Comparison of ENCODE assay signal across 11 cellular contexts in genomic region chr17:10135539-10136257, GRCh38.
A peak's percentile ranks its signal among the peaks of the same experiment; 100 is the strongest.
DNase-seq lines count a peak whose midpoint lies in the region; TF ChIP-seq lines count a peak whose summit lies in the region.
"Had no signal": no experiment of that assay in that cellular context is flagged by ENCODE, and none has a peak within 500 bp of the region (broad histone marks: within the 10 kb centered on the region; RNA-seq: fewer than 3 reads in every experiment).

No MANE protein-coding gene starts in this region.

- CTCF ChIA-PET in mammary epithelial cell (lab: Charles Lee; ENCODE audit: low non-redundant PET): no interaction called here

- peak overlapping the region; percentile 26 to 87 for H3K27ac ChIP-seq in breast epithelium
- no peak overlapping the region for H3K27ac ChIP-seq in mammary epithelial cell (ENCODE audit: insufficient read depth, low read depth, low read length)
- H3K27ac ChIP-seq in mucosa of rectum (ENCODE audit: low read depth in 2 of 2, low read length in 2 of 2): peak overlapping the region; percentile 38 to 56
- H3K27ac ChIP-seq in uterus: peak overlapping the region; percentile 72 to 75

- H3K9ac ChIP-seq in mammary epithelial cell (ENCODE audit: insufficient read depth, low read length): no peak overlapping the region
- peak overlapping the region in 1 of 2 donors; percentile 24 for H3K9ac ChIP-seq in mucosa of rectum (ENCODE audit: low read depth in 1 of 2, low read length in 2 of 2)

- H3K9me3 ChIP-seq in breast epithelium (no peaks in the 10 kb centered on the region), mammary epithelial cell (replicated peaks; ENCODE audit: insufficient read depth, low read length) (peaks cover 8% of the 10 kb centered on the region), mucosa of rectum (ENCODE audit: control insufficient read depth in 2 of 2, low read length in 2 of 2) (no peaks in the 10 kb centered on the region), uterus (no peaks in the 10 kb centered on the region)

- H3K4me3 ChIP-seq in breast epithelium: peak overlapping the region in 1 of 3 donors; percentile 19
- H3K4me3 ChIP-seq in mammary epithelial cell (replicated peaks in 1 of 3; ENCODE audit: insufficient read depth in 1 of 3, low read depth in 2 of 3, low read length in 3 of 3): no peak overlapping the region
- no peak overlapping the region for H3K4me3 ChIP-seq in mucosa of rectum (ENCODE audit: low read length in 2 of 2)
- no peak overlapping the region for H3K4me3 ChIP-seq in uterus

- no peaks in the 10 kb centered on the region for H4K20me1 ChIP-seq in mammary epithelial cell (ENCODE audit: insufficient read depth, low read length)

- no peaks in the 10 kb centered on the region for H3K4me1 ChIP-seq in breast epithelium
- H3K4me1 ChIP-seq in mammary epithelial cell (ENCODE audit: insufficient read depth, low read length): no peaks in the 10 kb centered on the region
- H3K4me1 ChIP-seq in mucosa of rectum (ENCODE audit: control insufficient read depth in 2 of 2, insufficient read depth in 2 of 2, low read length in 2 of 2): no peaks in the 10 kb centered on the region
- H3K4me1 ChIP-seq in uterus: no peaks in the 10 kb centered on the region

- TF ChIP-seq POLR2A in breast epithelium (IDR thresholded peaks at IDR 0.05) (no peak), uterus (IDR thresholded peaks at IDR 0.05) (no peak)

- H2AFZ ChIP-seq in mammary epithelial cell (ENCODE audit: low read depth, low read length): no peak overlapping the region

- H3K79me2 ChIP-seq in mammary epithelial cell (ENCODE audit: insufficient read depth, low read length): no peaks in the 10 kb centered on the region

- no TSS peak for BruUV-seq in mammary epithelial cell (replicated peaks; lab: Mats Ljungman, UMichigan)

- dilution Hi-C loops in mammary epithelial cell (cut with HindIII; ENCODE audit: low sequenced_read_pairs): no loop called here

- no peak overlapping the region for H3K4me2 ChIP-seq in mammary epithelial cell (ENCODE audit: insufficient read depth, low read depth, low read length)

- H3K36me3 ChIP-seq in breast epithelium (no peaks in the 10 kb centered on the region), mammary epithelial cell (ENCODE audit: insufficient read depth, low read length) (no peaks in the 10 kb centered on the region), mucosa of rectum (ENCODE audit: control insufficient read depth in 2 of 2, insufficient read depth in 2 of 2, low read length in 2 of 2) (no peaks in the 10 kb centered on the region), uterus (no peaks in the 10 kb centered on the region)

- intact Hi-C loops in breast epithelium (cut with DNase I; ENCODE audit: low total_unique reads): no loop called here
- intact Hi-C loops in mammary epithelial cell (cut with micrococcal nuclease): no loop called here
- intact Hi-C loops in uterus (cut with DNase I; ENCODE audit: low total_unique reads): no loop called here

- 29% methylated on average over 12 of the region's 12 CpGs for WGBS in mammary epithelial cell (ENCODE audit: low coverage, missing lambda C conversion rate)

- in situ Hi-C loops in mammary epithelial cell (cut with MboI; ENCODE audit: low sequenced_read_pairs in 2 of 2): no loop called here

- DNase-seq in breast epithelium (ENCODE audit: low spot score in 2 of 2) (no peak), mammary epithelial cell (no peak), epidermal melanocyte (ENCODE audit: insufficient read length, low spot score) (peak; percentile 32), uterus (peak; percentile 73 to 86), COLO668 (lab: John Stamatoyannopoulos, UW; ENCODE audit: unreplicated experiment) (no peak), NCI-H1092 (lab: John Stamatoyannopoulos, UW) (no peak), germinal center (ENCODE audit: low spot score) (no peak)
- DNase-seq: effector CD8-positive, alpha-beta T cell; NCI-H510A; T-helper 2 cell had no signal

- no peak for TF ChIP-seq CTCF in breast epithelium (IDR thresholded peaks at IDR 0.05)
- TF ChIP-seq CTCF in mammary epithelial cell (conservative IDR thresholded peaks at IDR 0.05 in 1 of 2, IDR thresholded peaks at IDR 0.05 in 1 of 2; ENCODE audit: extremely low read depth in 1 of 2, insufficient read depth in 1 of 2, low read depth in 1 of 2, low read length in 2 of 2): no peak
- TF ChIP-seq CTCF in uterus (IDR thresholded peaks at IDR 0.05): no peak

- no peaks in the 10 kb centered on the region for H3K27me3 ChIP-seq in breast epithelium
- no peaks in the 10 kb centered on the region for H3K27me3 ChIP-seq in mammary epithelial cell (ENCODE audit: insufficient read depth, low read length)
- H3K27me3 ChIP-seq in mucosa of rectum (ENCODE audit: control insufficient read depth in 2 of 2, insufficient read depth in 2 of 2, low read length in 2 of 2): no peaks in the 10 kb centered on the region
- H3K27me3 ChIP-seq in uterus: no peaks in the 10 kb centered on the region

Comparison
In these comparisons a context has a peak if more than half of its experiments do, and no peak if none do; other contexts are left out.
1. DNase-seq: peak in epidermal melanocyte (single experiment) and uterus (2 of 2); none in breast epithelium (0 of 2), mammary epithelial cell (single experiment), COLO668 (single experiment), NCI-H1092 (single experiment) and germinal center (single experiment).